Comparison of ENCODE assay signal across 16 cellular contexts in the genomic region with DNA sequence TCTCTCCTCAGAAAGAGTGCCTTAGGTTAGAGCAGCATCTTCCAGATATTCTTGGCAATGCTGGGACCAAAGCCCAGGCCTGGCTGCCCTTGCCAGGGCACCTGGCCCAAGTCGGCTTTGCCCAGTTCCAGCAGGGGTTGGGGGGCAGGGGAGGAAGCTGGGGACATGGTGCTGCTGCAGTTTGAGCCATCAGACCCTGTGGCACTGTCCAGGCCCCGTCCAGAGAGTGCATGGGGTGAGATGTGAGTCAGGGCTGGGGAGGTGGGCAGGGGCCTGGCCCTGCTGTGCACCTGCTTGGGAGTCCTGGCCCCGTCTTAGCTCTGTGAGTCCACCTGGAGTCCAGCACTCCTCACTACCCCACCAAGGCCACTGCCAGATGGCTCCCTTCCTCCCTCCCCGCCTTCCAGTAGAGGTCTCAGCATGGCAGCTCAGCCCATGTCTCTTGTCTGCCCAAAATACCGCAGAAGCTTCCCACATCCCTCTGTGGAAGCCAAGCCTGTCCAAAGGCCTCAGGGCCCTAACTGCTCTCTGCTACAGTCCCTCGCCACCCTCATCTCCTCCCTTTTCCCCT. TPM values are rescaled to one million over a fixed set of nuclear protein-coding genes. Genes with fewer than 3 reads are reported as not detected.
A peak's percentile ranks its signal among the peaks of the same experiment; 100 is the strongest.
DNase-seq lines count a peak whose midpoint lies in the region; ATAC-seq and TF ChIP-seq lines count a peak whose summit lies in the region.
"Had no signal": no experiment of that assay in that cellular context is flagged by ENCODE, and none has a peak within 500 bp of the region (broad histone marks: within the 10 kb centered on the region; RNA-seq: fewer than 3 reads in every experiment).

No MANE protein-coding gene starts in this region.

- peaks cover 0 to 7% of the 10 kb centered on the region in 2 donors for H3K4me1 Mint-ChIP-seq in effector memory CD8-positive, alpha-beta T cell (ENCODE audit: low read depth in 2 of 2)

- peaks cover 40% of the 10 kb centered on the region for H3K36me3 ChIP-seq in thoracic aorta
- H3K36me3 ChIP-seq in tibial artery, result peaks cover 36 to 99% (median 95%) of the 10 kb centered on the region in 3 donors

- H3K9me3 ChIP-seq in thoracic aorta, result no peaks in the 10 kb centered on the region
- H3K9me3 ChIP-seq in tibial artery, result no peaks in the 10 kb centered on the region

- DNase-seq in Right ventricle myocardium inferior (ENCODE audit: missing footprints) (peak; percentile 55), cardiac septum (ENCODE audit: low spot score) (no peak), myocyte (ENCODE audit: low read depth) (peak; percentile 83), thoracic aorta (ENCODE audit: low spot score) (no peak), tibial artery (no peak), HPDE6-E6E7 (ENCODE audit: extremely low spot score) (no peak)
- DNase-seq in effector memory CD8-positive, alpha-beta T cell, result no peak
- DNase-seq in activated effector memory CD4-positive, alpha-beta T cell treated with Interleukin-2 at 50 U/mL for 16 hours, result no peak
- DNase-seq: DMS79 treated with DMSO at 0.1 percent for 48 hours; NCI-H1105; NCI-H226; stimulated activated CD4-positive, alpha-beta T cell treated with anti-CD3 and anti-CD28 coated beads, Interleukin-2, amount 100 ng/mL, for 24 hours had no signal

- peak overlapping the region; percentile 33 to 34 for H3K27ac ChIP-seq in thoracic aorta
- H3K27ac ChIP-seq in tibial artery, result no peak overlapping the region
- H3K27ac ChIP-seq: parathyroid adenoma, SK-N-MC had no signal

- TF ChIP-seq CTCF in thoracic aorta (IDR thresholded peaks at IDR 0.05) (no peak), tibial artery (IDR thresholded peaks at IDR 0.05) (no peak)

- H3K4me3 ChIP-seq in thoracic aorta (no peak overlapping the region), tibial artery (no peak overlapping the region)
- H3K4me3 ChIP-seq: cardiac muscle cell, SK-N-MC had no signal

- H3K4me3 Mint-ChIP-seq in effector memory CD8-positive, alpha-beta T cell, result no peak overlapping the region

- H3K4me1 ChIP-seq in thoracic aorta (ENCODE audit: control insufficient read depth in 1 of 2, low read depth in 2 of 2) (peaks cover 4 to 27% of the 10 kb centered on the region in 2 donors), tibial artery (peaks cover 0 to 9% (median 5%) of the 10 kb centered on the region in 4 donors)
- H3K4me1 ChIP-seq: parathyroid adenoma had no signal

- H3K27me3 ChIP-seq in thoracic aorta (replicated peaks; ENCODE audit: insufficient read depth), result no peaks in the 10 kb centered on the region
- no peaks in the 10 kb centered on the region for H3K27me3 ChIP-seq in tibial artery
- H3K27me3 ChIP-seq: cardiac muscle cell had no signal

- H3K9me3 Mint-ChIP-seq in effector memory CD8-positive, alpha-beta T cell, result no peaks in the 10 kb centered on the region

- peak overlapping the region; percentile 55 to 60 for H3K27ac Mint-ChIP-seq in effector memory CD8-positive, alpha-beta T cell

- intact Hi-C loops in Right ventricle myocardium inferior (cut with DNase I), result no loop called here
- intact Hi-C loops in cardiac septum (cut with DNase I), result no loop called here
- intact Hi-C loops in tibial artery (cut with DNase I; ENCODE audit: low total_unique reads), result no loop called here

- ATAC-seq in Right ventricle myocardium inferior (peak; percentile 48), thoracic aorta (ENCODE audit: insufficient number of reproducible peaks, low FRiP score, low read depth) (no peak)
- no peak for ATAC-seq in effector memory CD8-positive, alpha-beta T cell (replicated peaks)
- ATAC-seq: activated CD4-positive, CD25-positive, alpha-beta regulatory T cell treated with anti-CD3 and anti-CD28 coated beads, Interleukin-2, amount 50 U/mL, for 24 hours had no signal

- H3K27me3 Mint-ChIP-seq in effector memory CD8-positive, alpha-beta T cell, result no peaks in the 10 kb centered on the region

- H3K36me3 Mint-ChIP-seq in effector memory CD8-positive, alpha-beta T cell (ENCODE audit: insufficient read depth), result peaks cover 35% of the 10 kb centered on the region

RNA-seq across cellular contexts. Expression of a gene that starts 16.6 kb away (rescaled TPM):
- 3.1 TPM for total RNA-seq in Right ventricle myocardium inferior
- total RNA-seq in cardiac septum, result 2.2 TPM
- 1.5 and 4.6 TPM in 2 replicates for total RNA-seq in myocyte
- polyA plus RNA-seq in myocyte (2012), result 3.6 TPM
- total RNA-seq in thoracic aorta, result 1 to 10 TPM; 2.5 to 3.0 TPM

RNA-seq across cellular contexts. Expression of a gene that starts 35.4 kb away (rescaled TPM):
- 52.5 TPM for total RNA-seq in Right ventricle myocardium inferior
- total RNA-seq in cardiac septum, result 50.4 TPM
- total RNA-seq in myocyte, result 58.8 and 62.9 TPM in 2 replicates
- polyA plus RNA-seq in myocyte (2012), result 122 TPM
- total RNA-seq in thoracic aorta, result 10 to 100 TPM; 43.5 to 50.0 TPM

RNA-seq across cellular contexts. Expression of a gene that starts 35.5 kb away (rescaled TPM):
- total RNA-seq in Right ventricle myocardium inferior (20.3 TPM), cardiac septum (19.7 TPM), myocyte (13.2 and 18.9 TPM in 2 replicates), thoracic aorta (10 to 100 TPM in 1 of 2 donors, 1 to 10 TPM in 1; 9.2 to 25.5 TPM)
- polyA plus RNA-seq in myocyte (2012), result 18.8 TPM

RNA-seq across cellular contexts. Expression of a gene that starts 49.5 kb away (rescaled TPM):
- total RNA-seq in Right ventricle myocardium inferior (28.0 TPM), cardiac septum (6.2 TPM), myocyte (51.5 and 67.7 TPM in 2 replicates), thoracic aorta (10 to 100 TPM in 1 of 2 donors, 1 to 10 TPM in 1; 2.0 to 10.2 TPM)
- 303 TPM for polyA plus RNA-seq in myocyte (2012)

RNA-seq across cellular contexts. Expression of a gene that starts 54.4 kb away (rescaled TPM):
- 1,642 TPM for total RNA-seq in Right ventricle myocardium inferior
- total RNA-seq in cardiac septum, result 1,008 TPM
- 2.7 and 19.8 TPM in 2 replicates for total RNA-seq in myocyte
- 140 TPM for polyA plus RNA-seq in myocyte (2012)
- 10 to 100 TPM in 1 of 2 donors, not detected in 1; 19.4 TPM for total RNA-seq in thoracic aorta

Comparison
In these comparisons a context has a peak if more than half of its experiments do, and no peak if none do; other contexts are left out.
1. DNase-seq: peak in Right ventricle myocardium inferior (single experiment) and myocyte (single experiment); none in cardiac septum (single experiment), effector memory CD8-positive, alpha-beta T cell (0 of 3), thoracic aorta (single experiment), tibial artery (0 of 2), activated effector memory CD4-positive, alpha-beta T cell treated with Interleukin-2 at 50 U/mL for 16 hours (single experiment) and HPDE6-E6E7 (single experiment).
2. H3K27ac ChIP-seq: peak in thoracic aorta (2 of 2); none in tibial artery (0 of 2).